Comparison of ENCODE assay signal across 8 cellular contexts in genomic region chr17:32079747-32080146, GRCh38.
DNase-seq lines count a peak whose midpoint lies in the region; ATAC-seq and TF ChIP-seq lines count a peak whose summit lies in the region.
"Not testable (repeated sequence)": the region's sequence is repeated elsewhere in the genome, so short reads cannot be mapped to it uniquely, and the experiment has no call there.

No MANE protein-coding gene starts in this region.

- CTCF ChIA-PET in activated CD4-positive, alpha-beta memory T cell treated with anti-CD3 and anti-CD28 coated beads, Interleukin-2, amount 10 ng/mL, durations not matched to agents 7 days and 5 days (lab: Charles Lee) = interaction anchor here (1.1 kb wide), 1 partner anchor 17 kb away, joined by 3 read pairs; no protein-coding TSS in a partner anchor

- peak overlapping the region in 2 of 7 donors; percentile 18 to 40 for H3K27ac Mint-ChIP-seq in CD14-positive monocyte
- H3K27ac Mint-ChIP-seq in activated CD4-positive, alpha-beta memory T cell treated with anti-CD3 and anti-CD28 coated beads, Interleukin-2, amount 10 ng/mL, durations not matched to agents 7 days and 5 days = peak overlapping the region; percentile 89
- H3K27ac Mint-ChIP-seq in central memory CD8-positive, alpha-beta T cell (ENCODE audit: low read depth) = peak overlapping the region; percentile 80

- DNase-seq in CD14-positive monocyte (ENCODE audit: low spot score) (peak; percentile 56), NOMO-1 (lab: John Stamatoyannopoulos, UW; ENCODE audit: unreplicated experiment in 2 of 2) (peak; percentile 16 to 24)
- peak; percentile 88 for DNase-seq in activated CD4-positive, alpha-beta memory T cell treated with anti-CD3 and anti-CD28 coated beads, Interleukin-2, amount 10 ng/mL, durations not matched to agents 7 days and 5 days
- peak in 1 of 2 donors; percentile 60 for DNase-seq in central memory CD8-positive, alpha-beta T cell (ENCODE audit: low spot score in 2 of 2)
- not testable (repeated sequence) for DNase-seq in left lobe of liver (ENCODE audit: low spot score)
- DNase-seq in stimulated activated CD8-positive, alpha-beta memory T cell treated with anti-CD3 and anti-CD28 coated beads, Interleukin-12 subunit alpha, Interleukin-12 subunit beta, amount 100 ng/mL, for 24 hours (ENCODE audit: extremely low read depth) = peak; percentile 26

- intact Hi-C loops in CD14-positive monocyte (cut with micrococcal nuclease) = loop anchor here in 1 of 2 donors (10.0 kb wide), 1 partner anchor 45 kb away; no protein-coding TSS in a partner anchor

- H3K27me3 Mint-ChIP-seq in CD14-positive monocyte (ENCODE audit: low read depth in 3 of 3); activated CD4-positive, alpha-beta memory T cell treated with anti-CD3 and anti-CD28 coated beads, Interleukin-2, amount 10 ng/mL, durations not matched to agents 7 days and 5 days; central memory CD8-positive, alpha-beta T cell: not testable (repeated sequence)

- not testable (repeated sequence) for TF ChIP-seq CTCF in CD14-positive monocyte (IDR thresholded peaks at IDR 0.05)

- H3K4me3 Mint-ChIP-seq in CD14-positive monocyte = peak overlapping the region; percentile 48 to 78
- H3K4me3 Mint-ChIP-seq in activated CD4-positive, alpha-beta memory T cell treated with anti-CD3 and anti-CD28 coated beads, Interleukin-2, amount 10 ng/mL, durations not matched to agents 7 days and 5 days = peak overlapping the region; percentile 66
- peak overlapping the region; percentile 68 for H3K4me3 Mint-ChIP-seq in central memory CD8-positive, alpha-beta T cell

- H3K36me3 Mint-ChIP-seq in CD14-positive monocyte; activated CD4-positive, alpha-beta memory T cell treated with anti-CD3 and anti-CD28 coated beads, Interleukin-2, amount 10 ng/mL, durations not matched to agents 7 days and 5 days (ENCODE audit: low read depth); central memory CD8-positive, alpha-beta T cell (ENCODE audit: insufficient read depth): not testable (repeated sequence)

- H3K9me3 Mint-ChIP-seq in CD14-positive monocyte; activated CD4-positive, alpha-beta memory T cell treated with anti-CD3 and anti-CD28 coated beads, Interleukin-2, amount 10 ng/mL, durations not matched to agents 7 days and 5 days; central memory CD8-positive, alpha-beta T cell: not testable (repeated sequence)

- POLR2A ChIA-PET in activated CD4-positive, alpha-beta memory T cell treated with anti-CD3 and anti-CD28 coated beads, Interleukin-2, amount 10 ng/mL, durations not matched to agents 7 days and 5 days (lab: Charles Lee) = not testable (repeated sequence)

- peaks cover 12% of the 10 kb centered on the region for H3K4me1 Mint-ChIP-seq in CD14-positive monocyte
- H3K4me1 Mint-ChIP-seq in activated CD4-positive, alpha-beta memory T cell treated with anti-CD3 and anti-CD28 coated beads, Interleukin-2, amount 10 ng/mL, durations not matched to agents 7 days and 5 days = peaks cover 13% of the 10 kb centered on the region
- not testable (repeated sequence) for H3K4me1 Mint-ChIP-seq in central memory CD8-positive, alpha-beta T cell

- ATAC-seq in GM19395 (IDR thresholded peaks at IDR 0.05; ENCODE audit: unreplicated experiment) (peak; percentile 93), HG03196 (IDR thresholded peaks at IDR 0.05; ENCODE audit: unreplicated experiment) (peak; percentile 82), left lobe of liver (peak; percentile 43)
- ATAC-seq in central memory CD8-positive, alpha-beta T cell (replicated peaks; ENCODE audit: extremely low read depth, poor library complexity, severe bottlenecking) = peak; percentile 95

Comparison
In these comparisons a context has a peak if more than half of its experiments do, and no peak if none do; other contexts are left out.
1. ATAC-seq: peak in every context shown above with its lines; median percentile 95 in central memory CD8-positive, alpha-beta T cell; 93 in GM19395; 82 in HG03196; 43 in left lobe of liver.